Comparison of ENCODE assay signal across 26 cellular contexts in genomic region chr9:107177857-107178256, GRCh38.
A peak's percentile ranks its signal among the peaks of the same experiment; 100 is the strongest.
DNase-seq lines count a peak whose midpoint lies in the region; ATAC-seq, FAIRE-seq and TF ChIP-seq lines count a peak whose summit lies in the region.
"Had no signal": no experiment of that assay in that cellular context is flagged by ENCODE, and none has a peak within 500 bp of the region (broad histone marks: within the 10 kb centered on the region; RNA-seq: fewer than 3 reads in every experiment).

No MANE protein-coding gene starts in this region.

- BruUV-seq in HepG2 (replicated peaks; lab: Mats Ljungman, UMichigan) = no TSS peak

- no peak for TF ChIP-seq RAD21 in HepG2 (CRISPR knock-in tag; IDR thresholded peaks at IDR 0.05)

- intact Hi-C loops in right lobe of liver (cut with DNase I) = no loop called here
- intact Hi-C loops in HepG2 (cut with micrococcal nuclease; ENCODE audit: unreplicated experiment) = no loop called here
- intact Hi-C loops in left colon (cut with DNase I, micrococcal nuclease) = no loop called here

- peaks cover 0 to under 1% (median 0%) of the 10 kb centered on the region in 4 donors for H3K9me3 ChIP-seq in right lobe of liver
- no peaks in the 10 kb centered on the region for H3K9me3 ChIP-seq in HepG2 (ENCODE audit: low read length)
- H3K9me3 ChIP-seq in suprapubic skin = peaks cover under 1% of the 10 kb centered on the region
- H3K9me3 ChIP-seq: BE2C had no signal

- peak in 1 of 3 donors; percentile 51 for DNase-seq in right lobe of liver
- no peak for DNase-seq in HepG2 (ENCODE audit: low spot score)
- DNase-seq in NCI-H748 (lab: John Stamatoyannopoulos, UW; ENCODE audit: unreplicated experiment) = peak; percentile 80
- DNase-seq in left colon = no peak
- no peak for DNase-seq in suprapubic skin (ENCODE audit: low spot score in 2 of 2)
- DNase-seq in medulla oblongata (ENCODE audit: extremely low spot score) = no peak
- no peak for DNase-seq in G401 (ENCODE audit: low spot score)
- DNase-seq: ACHN; activated CD4-positive, alpha-beta memory T cell treated with anti-CD3 and anti-CD28 coated beads, Interleukin-2, amount 10 ng/mL, durations not matched to agents 7 days and 5 days; BE2C; DMS153; foreskin melanocyte; left cardiac atrium; mesendoderm; naive thymus-derived CD4-positive, alpha-beta T cell; NCI-H1092 treated with DMSO at 0.1 percent for 48 hours; NCI-H774; nucleus accumbens; stomach; T-helper 17 cell had no signal

- TF ChIP-seq EP300 in HepG2 (IDR thresholded peaks at IDR 0.05; ENCODE audit: low read depth in 2 of 2, low read length in 2 of 2) (no peak), HepG2 (CRISPR knock-in tag; IDR thresholded peaks at IDR 0.05; ENCODE audit: borderline replicate concordance) (no peak), suprapubic skin (IDR thresholded peaks at IDR 0.05) (no peak)

- CTCF ChIA-PET in HepG2 (lab: Yijun Ruan, JAX; ENCODE audit: low intra/inter-chr PET ratio, low total read pairs) = no interaction called here

- H3K4me3 ChIP-seq in right lobe of liver (no peak overlapping the region), HepG2 (replicated peaks in 1 of 3; ENCODE audit: insufficient read depth in 1 of 3, low read depth in 2 of 3, low read length in 3 of 3) (no peak overlapping the region), suprapubic skin (no peak overlapping the region)
- H3K4me3 ChIP-seq: cardiac muscle cell, stomach had no signal

- peaks cover 0 to 11% (median 3%) of the 10 kb centered on the region in 4 donors for H3K4me1 ChIP-seq in right lobe of liver
- H3K4me1 ChIP-seq in HepG2 (ENCODE audit: insufficient read depth, low read length) = no peaks in the 10 kb centered on the region
- H3K4me1 ChIP-seq in suprapubic skin = peaks cover 19% of the 10 kb centered on the region

- no peak overlapping the region for H3K4me2 ChIP-seq in HepG2 (ENCODE audit: low read depth, low read length)

- FAIRE-seq in HepG2 (lab: Jason Lieb, UNC) = no peak

- H3K27ac ChIP-seq in right lobe of liver = no peak overlapping the region
- H3K27ac ChIP-seq in HepG2 (ENCODE audit: extremely low read length, insufficient read depth, low read length) = no peak overlapping the region
- no peak overlapping the region for H3K27ac ChIP-seq in suprapubic skin
- H3K27ac ChIP-seq: cardiac muscle cell, RWPE1 had no signal

- ATAC-seq in right lobe of liver (peak in 3 of 4 donors; percentile 27 to 62 (median 52)), HepG2 (no peak), left colon (peak; percentile 91), HG03045 (IDR thresholded peaks at IDR 0.05; ENCODE audit: unreplicated experiment) (no peak)
- ATAC-seq: activated CD4-positive, CD25-positive, alpha-beta regulatory T cell treated with anti-CD3 and anti-CD28 coated beads, Interleukin-2, amount 50 U/mL, for 24 hours; activated T-helper 17 cell treated with anti-CD3 and anti-CD28 coated beads, Interleukin-2, amount 50 U/mL, for 72 hours; esophagus mucosa; left cardiac atrium; naive thymus-derived CD4-positive, alpha-beta T cell; T-helper 17 cell had no signal

- POLR2A ChIA-PET in HepG2 (lab: Yijun Ruan, JAX) = no interaction called here

- no peak overlapping the region for H3K9ac ChIP-seq in HepG2 (ENCODE audit: insufficient read depth, low read depth, low read length)

- TF ChIP-seq CTCF in right lobe of liver (IDR thresholded peaks at IDR 0.05) (no peak), HepG2 (CRISPR knock-in tag; IDR thresholded peaks at IDR 0.05) (no peak), suprapubic skin (IDR thresholded peaks at IDR 0.05) (no peak)

- in situ Hi-C loops in HepG2 (cut with HindIII; ENCODE audit: extremely low pct_ligation_motif_present, low pct_unique_long_range_greater_than_20kb) = no loop called here
- in situ Hi-C loops in G401 (cut with HindIII; ENCODE audit: low sequenced_read_pairs) = no loop called here

- H4K20me1 ChIP-seq in HepG2 (ENCODE audit: insufficient read depth, low read length) = no peaks in the 10 kb centered on the region

- no peak overlapping the region for H2AFZ ChIP-seq in HepG2 (ENCODE audit: low read length)

- peak; percentile 57 for TF ChIP-seq POLR2A in right lobe of liver (IDR thresholded peaks at IDR 0.05)
- no peak for TF ChIP-seq POLR2A in HepG2 (IDR thresholded peaks at IDR 0.05; ENCODE audit: insufficient read depth in 1 of 2, low read depth in 2 of 2, low read length in 2 of 2)
- TF ChIP-seq POLR2A in suprapubic skin (IDR thresholded peaks at IDR 0.05) = no peak

- H3K36me3 ChIP-seq in right lobe of liver (no peaks in the 10 kb centered on the region), HepG2 (replicated peaks in 1 of 2; ENCODE audit: control insufficient read depth in 1 of 2, insufficient read depth in 2 of 2, low read length in 2 of 2) (no peaks in the 10 kb centered on the region), suprapubic skin (no peaks in the 10 kb centered on the region)
- H3K36me3 ChIP-seq: BE2C, cardiac muscle cell, stomach had no signal

- WGBS in right lobe of liver (ENCODE audit: insufficient coverage, low coverage, low lambda C conversion rate, missing lambda C conversion rate) = 41% methylated on average over 4 of the region's 5 CpGs
- 31% methylated on average over 4 of the region's 5 CpGs for WGBS in HepG2 (ENCODE audit: low lambda C conversion rate)
- 98% methylated on average over 5 of the region's 5 CpGs for WGBS in suprapubic skin

- no peaks in the 10 kb centered on the region for H3K27me3 ChIP-seq in right lobe of liver
- no peaks in the 10 kb centered on the region; a peak in 2 of 5 replicates for H3K27me3 ChIP-seq in HepG2 (ENCODE audit: control insufficient read depth in 1 of 2, insufficient read depth in 2 of 2, low read length in 2 of 2)
- no peaks in the 10 kb centered on the region for H3K27me3 ChIP-seq in suprapubic skin
- H3K27me3 ChIP-seq: BE2C, cardiac muscle cell, stomach had no signal

- no peaks in the 10 kb centered on the region for H3K79me2 ChIP-seq in HepG2 (ENCODE audit: insufficient read depth, low read length)

TF ChIP-seq in HepG2, 621 proteins besides CTCF, POLR2A, EP300 and RAD21:
- TF ChIP-seq GATA4 (IDR thresholded peaks at IDR 0.05; ENCODE audit: borderline replicate concordance, low read depth) (no peak), REST (IDR thresholded peaks at IDR 0.05; ENCODE audit: borderline replicate concordance in 1 of 2, low read depth in 1 of 2, low read length in 2 of 2) (peak in 1 of 2 experiments; percentile 48; a peak in 2 of 4 replicates)

Comparison
In these comparisons a context has a peak if more than half of its experiments do, and no peak if none do; other contexts are left out.
1. ATAC-seq: peak in right lobe of liver (3 of 4) and left colon (single experiment); none in HepG2 (single experiment) and HG03045 (single experiment).